In genomic region chr1:109075531-109076490, GRCh38 we compare ENCODE assay signal across 8 cellular contexts. TPM values are rescaled to one million over a fixed set of nuclear protein-coding genes. Genes with fewer than 3 reads are reported as not detected.
DNase-seq lines count a peak whose midpoint lies in the region; FAIRE-seq and TF ChIP-seq lines count a peak whose summit lies in the region.

TAF13 (minus strand) TSS chr1:109076003; CDS start chr1:109075947, 56 bp downstream.

- peak within 1 kb of the TSS; percentile 95 for H3K27ac ChIP-seq in H9 (ENCODE audit: insufficient read length, low read depth, low read length)
- peak within 1 kb of the TSS; percentile 97 for H3K27ac ChIP-seq in stomach smooth muscle (ENCODE audit: low read length)

- H2BK12ac ChIP-seq in H9 (ENCODE audit: insufficient read length, low read depth, low read length): no peak within 1 kb of the TSS

- TF ChIP-seq CTCF in H9 (conservative IDR thresholded peaks at IDR 0.05) (peak; percentile 10; the same call in 1 of the 3 replicates), fibroblast of villous mesenchyme (IDR thresholded peaks at IDR 0.05; ENCODE audit: insufficient read depth, low read depth, low read length) (peak; percentile 42), neural crest cell (conservative IDR thresholded peaks at IDR 0.05) (peak; percentile 43)

- H3K27me3 ChIP-seq in H9 (ENCODE audit: insufficient read depth, low read length): no peaks in the 10 kb centered on the region
- H3K27me3 ChIP-seq in MG63: no peaks in the 10 kb centered on the region
- H3K27me3 ChIP-seq in stomach smooth muscle (ENCODE audit: control insufficient read depth in 1 of 2, insufficient read depth in 2 of 2, low read length in 2 of 2): no peaks in the 10 kb centered on the region

- H3K9me3 Mint-ChIP-seq in H9: peaks cover 0 to 6% of the 10 kb centered on the region in 2 experiments; a peak in 2 of 5 replicates
- H3K9me3 Mint-ChIP-seq in neural crest cell: peaks cover 3% of the 10 kb centered on the region

- H3K14ac ChIP-seq in H9 (ENCODE audit: insufficient read depth, low read length): peak within 1 kb of the TSS; percentile 44; the same call in 1 of the 2 replicates

- peak within 1 kb of the TSS; percentile 57 for H3T11ph ChIP-seq in H9 (ENCODE audit: low read length)

- no peak within 1 kb of the TSS for H3K23ac ChIP-seq in H9 (ENCODE audit: insufficient read length, low read depth, low read length)

- WGBS in H9 (ENCODE audit: extremely low coverage, insufficient read length, low lambda C conversion rate): no CpG with 5 or more reads among the region's 39 CpGs

- H2BK5ac ChIP-seq in H9 (ENCODE audit: insufficient read length, low read length): peak within 1 kb of the TSS; percentile 90

- no peaks in the 10 kb centered on the region; the same call in 1 of the 2 replicates for H3K4me1 ChIP-seq in H9 (ENCODE audit: insufficient read depth, low read length)
- H3K4me1 ChIP-seq in stomach smooth muscle (ENCODE audit: control insufficient read depth, insufficient read depth, low read length): peaks cover 2% of the 10 kb centered on the region

- H3K27ac Mint-ChIP-seq in H9 (peak within 1 kb of the TSS; percentile 98 to 99 (median 98)), neural crest cell (ENCODE audit: unreplicated experiment) (peak within 1 kb of the TSS; percentile 93)

- H2AK5ac ChIP-seq in H9 (ENCODE audit: insufficient read length, low read length): no peak within 1 kb of the TSS

- no peaks in the 10 kb centered on the region for H3K79me1 ChIP-seq in H9 (ENCODE audit: insufficient read depth, low read depth, low read length, poor library complexity, severe bottlenecking)

- no peak within 1 kb of the TSS for H3K56ac ChIP-seq in H9 (ENCODE audit: insufficient read length, low read depth, low read length)

- peaks cover 24 to 35% (median 26%) of the 10 kb centered on the region in 3 experiments for H3K36me3 Mint-ChIP-seq in H9 (ENCODE audit: insufficient read depth in 1 of 3, low read depth in 3 of 3)
- H3K36me3 Mint-ChIP-seq in neural crest cell (ENCODE audit: low read depth): peaks cover 10% of the 10 kb centered on the region

- H4K5ac ChIP-seq in H9 (ENCODE audit: insufficient read length, low read depth, low read length): peak within 1 kb of the TSS; percentile 18

- H2BK120ac ChIP-seq in H9 (ENCODE audit: low read depth, low read length, poor library complexity, severe bottlenecking): no peak within 1 kb of the TSS

- H3K9ac ChIP-seq in H9 (ENCODE audit: extremely low read depth, insufficient read length, low read length) (peak within 1 kb of the TSS; percentile 81), stomach smooth muscle (ENCODE audit: low read length in 2 of 2) (peak within 1 kb of the TSS; percentile 92 to 99)

- H3K4me3 Mint-ChIP-seq in H9 (peak within 1 kb of the TSS; percentile 99), neural crest cell (peak within 1 kb of the TSS; percentile 95)

- peak; percentile 97 for DNase-seq in H9
- DNase-seq in MG63: peak; percentile 100
- DNase-seq in SIG-M5 treated with dmso at 0.1 percent for 504 hours (lab: John Stamatoyannopoulos, UW; ENCODE audit: unreplicated experiment): peak; percentile 93
- peak; percentile 84 for DNase-seq in activated gamma-delta T cell treated with Interleukin-2 at 50 U/mL for 16 hours
- peak; percentile 98 for DNase-seq in fibroblast of villous mesenchyme (ENCODE audit: low read depth)
- DNase-seq in neural crest cell (ENCODE audit: low read depth, low spot score): peak; percentile 83

- H3K36me3 ChIP-seq in MG63 (peaks cover 28% of the 10 kb centered on the region), stomach smooth muscle (ENCODE audit: control insufficient read depth in 2 of 2, insufficient read depth in 2 of 2, low read length in 2 of 2) (no peaks in the 10 kb centered on the region)

- no peak within 1 kb of the TSS for H2BK20ac ChIP-seq in H9 (ENCODE audit: low read depth, low read length, poor library complexity, severe bottlenecking)

- H4K20me1 ChIP-seq in H9 (ENCODE audit: control insufficient read depth, insufficient read depth, insufficient read length): no peaks in the 10 kb centered on the region

- H3K4me1 Mint-ChIP-seq in H9 (peaks cover 12 to 19% of the 10 kb centered on the region in 2 experiments), neural crest cell (peaks cover 28% of the 10 kb centered on the region)

- H3K27me3 Mint-ChIP-seq in H9 (ENCODE audit: low read depth): no peaks in the 10 kb centered on the region
- no peaks in the 10 kb centered on the region for H3K27me3 Mint-ChIP-seq in neural crest cell (ENCODE audit: low read depth)

- peak within 1 kb of the TSS; percentile 69 for H3K18ac ChIP-seq in H9 (ENCODE audit: insufficient read length, low read depth, low read length)

- no peaks in the 10 kb centered on the region for H3K23me2 ChIP-seq in H9 (ENCODE audit: insufficient read length, low read depth, low read length, poor library complexity, severe bottlenecking)

- H3K4me2 ChIP-seq in H9 (ENCODE audit: insufficient read depth, insufficient read length, low read length): peak within 1 kb of the TSS; percentile 95

- H3K4me3 ChIP-seq in MG63 (peak within 1 kb of the TSS; percentile 78), fibroblast of villous mesenchyme (ENCODE audit: low read depth, low read length) (peak within 1 kb of the TSS; percentile 84), stomach smooth muscle (ENCODE audit: low read length in 2 of 2) (peak within 1 kb of the TSS; percentile 91 to 100)

- H3K9me3 ChIP-seq in H9 (ENCODE audit: control insufficient read depth, low read depth, low read length): no peaks in the 10 kb centered on the region
- H3K9me3 ChIP-seq in MG63: no peaks in the 10 kb centered on the region
- H3K9me3 ChIP-seq in stomach smooth muscle (ENCODE audit: control insufficient read depth in 2 of 2, low read length in 2 of 2): no peaks in the 10 kb centered on the region

- H2AFZ ChIP-seq in H9 (ENCODE audit: low read length): no peak within 1 kb of the TSS

- H4K91ac ChIP-seq in H9 (ENCODE audit: insufficient read length, low read depth, low read length): no peak within 1 kb of the TSS

- H3K4ac ChIP-seq in H9 (ENCODE audit: low read depth, low read length): no peak within 1 kb of the TSS; the same call in 1 of the 2 replicates

- peak; percentile 94 for FAIRE-seq in G401.6 (lab: Jason Lieb, UNC)

- no peak within 1 kb of the TSS for H2BK15ac ChIP-seq in H9 (ENCODE audit: low read depth, low read length)

- H3K79me2 ChIP-seq in H9 (ENCODE audit: insufficient read depth, low read length): peaks cover 2% of the 10 kb centered on the region; the same call in 1 of the 2 replicates

- H4K8ac ChIP-seq in H9 (replicated peaks; ENCODE audit: insufficient read length, low read depth, low read length): no peak within 1 kb of the TSS

RNA-seq across cellular contexts. Expression of gene TAF13, which starts in this region (rescaled TPM):
- 47.8 and 50.9 TPM in 2 replicates for total RNA-seq in H9 (2021)
- 37.6 and 71.7 TPM in 2 replicates for total RNA-seq in MG63 (2014; rRNA removed; shearing (Covaris generic); ENCODE audit: low replicate concordance)
- total RNA-seq in fibroblast of villous mesenchyme: 82.5 and 117 TPM in 2 replicates
- 22.4 and 24.9 TPM in 2 replicates for total RNA-seq in neural crest cell

Comparison
In these comparisons a context has a peak if more than half of its experiments do, and no peak if none do; other contexts are left out.
1. Peak in every context shown above with its lines: DNase-seq, H3K4me3 ChIP-seq and H3K27ac ChIP-seq.